In the genomic region with DNA sequence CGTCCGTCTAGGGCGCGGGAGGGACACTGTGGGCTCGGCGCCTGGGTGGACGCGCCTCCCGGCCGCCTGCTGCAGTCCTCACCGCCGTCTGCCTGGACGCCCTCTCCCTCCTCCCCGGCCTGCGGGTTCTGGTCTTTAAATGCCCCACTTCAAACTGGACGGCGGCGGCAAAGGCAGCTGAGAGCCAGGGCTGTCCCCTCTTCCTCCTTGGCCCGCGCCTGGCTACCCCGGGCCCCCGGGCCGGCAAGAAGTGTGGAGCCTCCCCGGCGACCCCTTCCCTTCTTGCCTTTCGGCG, we compare ENCODE assay signal across 8 cellular contexts. TPM values are rescaled to one million over a fixed set of nuclear protein-coding genes. Genes with fewer than 3 reads are reported as not detected.
DNase-seq lines count a peak whose midpoint lies in the region; ATAC-seq and TF ChIP-seq lines count a peak whose summit lies in the region.

No MANE protein-coding gene starts in this region.

- H3K27me3 Mint-ChIP-seq in Calu3 (ENCODE audit: unreplicated experiment) = no peaks in the 10 kb centered on the region

- H3K4me1 Mint-ChIP-seq in Calu3 (ENCODE audit: low read depth, unreplicated experiment) = peaks cover 19% of the 10 kb centered on the region

- peak overlapping the region; percentile 86 for H3K27ac Mint-ChIP-seq in Calu3 (ENCODE audit: unreplicated experiment)

- intact Hi-C loops in Calu3 (cut with micrococcal nuclease; ENCODE audit: unreplicated experiment) (loop anchor here (5.0 to 10.0 kb wide), 3 partner anchors 184 to 1194 kb away; no protein-coding TSS in a partner anchor), lower leg skin (cut with DNase I; ENCODE audit: low total_unique reads) (no loop called here)

- CTCF ChIA-PET in Calu3 (lab: Charles Lee) = no interaction called here

- H3K36me3 Mint-ChIP-seq in Calu3 (ENCODE audit: insufficient read depth, unreplicated experiment) = peaks cover 29% of the 10 kb centered on the region

- H3K27ac ChIP-seq in HL-60 (replicated peaks) (peak overlapping the region; percentile 69), VCaP (peak overlapping the region; percentile 86), substantia nigra (ENCODE audit: low read depth, low read length, poor library complexity, severe bottlenecking) (peak overlapping the region; percentile 95)

- TF ChIP-seq CTCF in Calu3 (IDR thresholded peaks at IDR 0.05; ENCODE audit: unreplicated experiment) (no peak), HL-60 (IDR thresholded peaks at IDR 0.05; ENCODE audit: insufficient read depth, low read length) (no peak), VCaP (conservative IDR thresholded peaks at IDR 0.05) (no peak), lower leg skin (IDR thresholded peaks at IDR 0.05) (no peak)

- TF ChIP-seq POLR2A in lower leg skin (IDR thresholded peaks at IDR 0.05) = no peak

- DNase-seq in Calu3 (peak; percentile 53), HL-60 (ENCODE audit: low read depth in 1 of 2, low spot score in 1 of 2) (peak in 1 of 2 experiments; percentile 16), ecto neural progenitor cell (ENCODE audit: low spot score) (peak; percentile 81), lower leg skin (ENCODE audit: low spot score in 2 of 2) (peak; percentile 37 to 91), substantia nigra (lab: John Stamatoyannopoulos, UW) (peak in 37 of 49 donors; percentile 33 to 88 (median 65))

- 0% methylated on average over 14 to 27 of the region's 27 CpGs for WGBS in lower leg skin, 2 donors

- H3K9me3 Mint-ChIP-seq in Calu3 (ENCODE audit: low read depth, unreplicated experiment) = no peaks in the 10 kb centered on the region

- peak overlapping the region; percentile 99 for H3K4me3 ChIP-seq in HL-60 (replicated peaks; ENCODE audit: insufficient read depth, low read length)
- H3K4me3 ChIP-seq in lower leg skin (ENCODE audit: low read depth, poor library complexity, severe bottlenecking) = peak overlapping the region; percentile 99

- H3K27me3 ChIP-seq in HL-60 (ENCODE audit: insufficient read depth, poor library complexity, severe bottlenecking) = no peaks in the 10 kb centered on the region

- no TSS peak for BruUV-seq in Calu3 (replicated peaks; lab: Mats Ljungman, UMichigan)

- H3K4me3 Mint-ChIP-seq in Calu3 (ENCODE audit: low read depth, unreplicated experiment) = peak overlapping the region; percentile 92

- peak; percentile 3 for ATAC-seq in GM19452 (IDR thresholded peaks at IDR 0.05; ENCODE audit: unreplicated experiment)
- no peak for ATAC-seq in HG02610 (IDR thresholded peaks at IDR 0.05; ENCODE audit: unreplicated experiment)

RNA-seq across cellular contexts. Expression of a gene that starts 0.4 kb away (rescaled TPM):
- 17.9 and 26.2 TPM in 2 replicates for total RNA-seq in Calu3 (2022)
- 10 to 100 TPM; 17.0 to 33.8 (median 23.0) TPM for total RNA-seq in lower leg skin
